8 cellular contexts compared by ENCODE assay signal in genomic region chr7:66043681-66044497, GRCh38. TPM values are rescaled to one million over a fixed set of nuclear protein-coding genes. Genes with fewer than 3 reads are reported as not detected.
A peak's percentile ranks its signal among the peaks of the same experiment; 100 is the strongest.
DNase-seq lines count a peak whose midpoint lies in the region; ATAC-seq and TF ChIP-seq lines count a peak whose summit lies in the region.

No MANE protein-coding gene starts in this region.

- peaks cover 0 to 6% (median 0%) of the 10 kb centered on the region in 7 donors for H3K9me3 Mint-ChIP-seq in CD14-positive monocyte
- H3K9me3 Mint-ChIP-seq in activated T-cell treated with anti-CD3 and anti-CD28 coated beads, Interleukin-2, amount 50 U/mL, for 24 hours, result no peaks in the 10 kb centered on the region
- H3K9me3 Mint-ChIP-seq in natural killer cell, result no peaks in the 10 kb centered on the region

- H3K27ac Mint-ChIP-seq in CD14-positive monocyte (peak overlapping the region in 2 of 7 donors; percentile 30 to 66), natural killer cell (peak overlapping the region in 1 of 2 donors; percentile 84)
- no peak overlapping the region for H3K27ac Mint-ChIP-seq in activated T-cell treated with anti-CD3 and anti-CD28 coated beads, Interleukin-2, amount 50 U/mL, for 24 hours

- H3K27me3 Mint-ChIP-seq in CD14-positive monocyte (ENCODE audit: low read depth in 3 of 3) (peaks cover 18 to 37% (median 29%) of the 10 kb centered on the region in 3 donors), natural killer cell (ENCODE audit: low read depth in 2 of 2) (peaks cover 0 to 8% of the 10 kb centered on the region in 2 donors)
- peaks cover 30% of the 10 kb centered on the region for H3K27me3 Mint-ChIP-seq in activated T-cell treated with anti-CD3 and anti-CD28 coated beads, Interleukin-2, amount 50 U/mL, for 24 hours

- peaks cover 0 to 13% (median 5%) of the 10 kb centered on the region in 4 donors for H3K4me1 ChIP-seq in tibial nerve

- H3K36me3 ChIP-seq in tibial nerve (no peaks in the 10 kb centered on the region), WERI-Rb-1 (no peaks in the 10 kb centered on the region)

- DNase-seq in CD14-positive monocyte (ENCODE audit: low spot score) (peak; percentile 50), foreskin fibroblast (peak in 1 of 2 donors; percentile 54), natural killer cell (peak; percentile 26), tibial nerve (ENCODE audit: low spot score in 2 of 2) (no peak), WERI-Rb-1 (no peak)
- peak; percentile 53 for DNase-seq in activated T-cell treated with anti-CD3 and anti-CD28 coated beads, Interleukin-2, amount 50 U/mL, for 24 hours

- TF ChIP-seq EP300 in tibial nerve (IDR thresholded peaks at IDR 0.05), result no peak

- ATAC-seq in HG02678 (IDR thresholded peaks at IDR 0.05; ENCODE audit: unreplicated experiment), result peak; percentile 54
- peak; percentile 75 to 81 (median 81) for ATAC-seq in natural killer cell
- ATAC-seq in GM19324 (IDR thresholded peaks at IDR 0.05; ENCODE audit: low FRiP score, unreplicated experiment), result no peak

- 4 to 7% methylated on average over 23 to 44 of the region's 49 CpGs for WGBS in tibial nerve, 2 donors

- intact Hi-C loops in CD14-positive monocyte (cut with micrococcal nuclease), result no loop called here
- intact Hi-C loops in natural killer cell (cut with micrococcal nuclease), result no loop called here

- H3K9me3 ChIP-seq in tibial nerve (no peaks in the 10 kb centered on the region), WERI-Rb-1 (ENCODE audit: severe bottlenecking) (no peaks in the 10 kb centered on the region)

- H3K4me1 Mint-ChIP-seq in CD14-positive monocyte, result peaks cover 13% of the 10 kb centered on the region
- peaks cover 9% of the 10 kb centered on the region for H3K4me1 Mint-ChIP-seq in activated T-cell treated with anti-CD3 and anti-CD28 coated beads, Interleukin-2, amount 50 U/mL, for 24 hours (ENCODE audit: low read depth)
- peaks cover 9 to 10% of the 10 kb centered on the region in 2 donors for H3K4me1 Mint-ChIP-seq in natural killer cell

- TF ChIP-seq CTCF in CD14-positive monocyte (IDR thresholded peaks at IDR 0.05) (no peak), foreskin fibroblast (IDR thresholded peaks at IDR 0.05; ENCODE audit: low read depth, low read length) (no peak), natural killer cell (IDR thresholded peaks at IDR 0.05) (no peak), tibial nerve (IDR thresholded peaks at IDR 0.05) (no peak), WERI-Rb-1 (IDR thresholded peaks at IDR 0.05; ENCODE audit: low read depth, low read length) (no peak)

- no peak for TF ChIP-seq POLR2A in tibial nerve (IDR thresholded peaks at IDR 0.05)

- peak overlapping the region; percentile 74 to 92 for H3K4me3 Mint-ChIP-seq in CD14-positive monocyte
- peak overlapping the region; percentile 73 for H3K4me3 Mint-ChIP-seq in activated T-cell treated with anti-CD3 and anti-CD28 coated beads, Interleukin-2, amount 50 U/mL, for 24 hours
- peak overlapping the region; percentile 87 for H3K4me3 Mint-ChIP-seq in natural killer cell

- H3K27ac ChIP-seq in tibial nerve (no peak overlapping the region), WERI-Rb-1 (no peak overlapping the region)

- H3K4me3 ChIP-seq in foreskin fibroblast (ENCODE audit: low read depth in 1 of 2, low read length in 2 of 2) (peak overlapping the region; percentile 23 to 46), tibial nerve (peak overlapping the region; percentile 24 to 55 (median 36)), WERI-Rb-1 (ENCODE audit: low read depth, low read length) (no peak overlapping the region)

- H3K27me3 ChIP-seq in tibial nerve (peaks cover 0 to 7% of the 10 kb centered on the region in 2 donors), WERI-Rb-1 (ENCODE audit: insufficient read depth, low read depth, severe bottlenecking) (no peaks in the 10 kb centered on the region)

- no peaks in the 10 kb centered on the region for H3K36me3 Mint-ChIP-seq in CD14-positive monocyte
- no peaks in the 10 kb centered on the region for H3K36me3 Mint-ChIP-seq in activated T-cell treated with anti-CD3 and anti-CD28 coated beads, Interleukin-2, amount 50 U/mL, for 24 hours (ENCODE audit: low read depth)
- no peaks in the 10 kb centered on the region for H3K36me3 Mint-ChIP-seq in natural killer cell

RNA-seq across cellular contexts. Expression of gene ASL, which starts 31.7 kb away (rescaled TPM):
- 10 to 100 TPM; 29.7 to 35.9 TPM for polyA plus RNA-seq in CD14-positive monocyte
- total RNA-seq in natural killer cell (10 to 100 TPM; 58.1 to 69.9 (median 60.0) TPM), tibial nerve (100 to 1,000 TPM in 1 of 4 donors, 10 to 100 TPM in 3; 48.7 to 130 (median 63.3) TPM)

Comparison
In these comparisons a context has a peak if more than half of its experiments do, and no peak if none do; other contexts are left out.
1. DNase-seq: peak in CD14-positive monocyte (single experiment), activated T-cell treated with anti-CD3 and anti-CD28 coated beads, Interleukin-2, amount 50 U/mL, for 24 hours (single experiment) and natural killer cell (single experiment); none in tibial nerve (0 of 2) and WERI-Rb-1 (single experiment).
2. Peak in every context shown above with its lines, with median percentiles within 50 percentile points of each other: H3K4me3 Mint-ChIP-seq.